Comparison of ENCODE assay signal across 1 cellular context in the genomic region with DNA sequence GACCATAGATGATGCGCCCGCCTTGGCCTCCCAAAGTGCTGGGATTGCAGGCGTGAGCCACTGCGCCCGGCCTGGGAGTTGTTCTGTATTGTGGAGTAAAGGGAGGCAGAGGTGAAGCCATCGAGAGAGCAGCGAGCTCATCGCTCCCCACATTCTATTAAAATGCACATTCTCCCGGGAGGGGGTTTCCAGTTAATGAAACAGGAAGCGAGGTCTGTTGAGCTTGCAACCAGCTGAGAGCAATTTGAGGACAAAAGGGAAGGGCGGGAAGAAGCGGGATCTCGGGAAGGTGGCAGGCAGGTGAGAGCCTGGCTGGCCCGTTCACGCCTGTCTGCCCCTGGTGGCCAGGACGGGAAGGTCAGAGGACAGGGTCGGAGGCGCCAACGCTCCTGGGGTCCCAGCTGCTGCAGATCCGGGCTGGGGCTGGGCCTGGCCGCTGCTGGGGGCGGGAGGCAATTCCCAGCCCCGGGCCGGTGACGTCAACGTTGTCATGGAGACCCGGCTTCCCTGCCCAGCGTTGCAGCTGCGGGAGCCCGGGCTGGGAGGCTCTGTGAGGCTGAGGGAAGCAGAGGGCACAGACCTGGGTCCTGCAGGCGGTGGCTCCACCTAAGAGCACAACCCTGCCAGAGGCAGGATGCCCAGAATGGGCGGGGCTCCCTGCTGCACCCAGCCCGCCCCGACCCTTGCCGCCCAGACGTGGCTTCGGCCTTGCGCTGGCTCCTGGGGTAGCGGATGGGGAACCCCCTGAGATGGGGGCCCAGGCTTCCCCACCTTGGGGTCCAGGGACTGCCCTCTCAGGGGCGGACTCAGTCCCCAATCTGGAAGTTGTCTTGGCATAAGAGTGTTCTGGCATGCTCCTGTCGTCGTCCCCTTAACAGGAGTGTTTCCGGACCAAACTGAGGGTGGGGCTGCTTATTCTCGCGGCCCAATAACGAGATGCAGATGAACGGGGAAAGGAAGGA.
TF ChIP-seq lines count a peak whose summit lies in the region.

No MANE protein-coding gene starts in this region.

TF ChIP-seq in HepG2, 621 proteins besides CTCF, POLR2A, EP300 and RAD21 (continued from another document and continues in another):
- TF ChIP-seq, protein P1, sequence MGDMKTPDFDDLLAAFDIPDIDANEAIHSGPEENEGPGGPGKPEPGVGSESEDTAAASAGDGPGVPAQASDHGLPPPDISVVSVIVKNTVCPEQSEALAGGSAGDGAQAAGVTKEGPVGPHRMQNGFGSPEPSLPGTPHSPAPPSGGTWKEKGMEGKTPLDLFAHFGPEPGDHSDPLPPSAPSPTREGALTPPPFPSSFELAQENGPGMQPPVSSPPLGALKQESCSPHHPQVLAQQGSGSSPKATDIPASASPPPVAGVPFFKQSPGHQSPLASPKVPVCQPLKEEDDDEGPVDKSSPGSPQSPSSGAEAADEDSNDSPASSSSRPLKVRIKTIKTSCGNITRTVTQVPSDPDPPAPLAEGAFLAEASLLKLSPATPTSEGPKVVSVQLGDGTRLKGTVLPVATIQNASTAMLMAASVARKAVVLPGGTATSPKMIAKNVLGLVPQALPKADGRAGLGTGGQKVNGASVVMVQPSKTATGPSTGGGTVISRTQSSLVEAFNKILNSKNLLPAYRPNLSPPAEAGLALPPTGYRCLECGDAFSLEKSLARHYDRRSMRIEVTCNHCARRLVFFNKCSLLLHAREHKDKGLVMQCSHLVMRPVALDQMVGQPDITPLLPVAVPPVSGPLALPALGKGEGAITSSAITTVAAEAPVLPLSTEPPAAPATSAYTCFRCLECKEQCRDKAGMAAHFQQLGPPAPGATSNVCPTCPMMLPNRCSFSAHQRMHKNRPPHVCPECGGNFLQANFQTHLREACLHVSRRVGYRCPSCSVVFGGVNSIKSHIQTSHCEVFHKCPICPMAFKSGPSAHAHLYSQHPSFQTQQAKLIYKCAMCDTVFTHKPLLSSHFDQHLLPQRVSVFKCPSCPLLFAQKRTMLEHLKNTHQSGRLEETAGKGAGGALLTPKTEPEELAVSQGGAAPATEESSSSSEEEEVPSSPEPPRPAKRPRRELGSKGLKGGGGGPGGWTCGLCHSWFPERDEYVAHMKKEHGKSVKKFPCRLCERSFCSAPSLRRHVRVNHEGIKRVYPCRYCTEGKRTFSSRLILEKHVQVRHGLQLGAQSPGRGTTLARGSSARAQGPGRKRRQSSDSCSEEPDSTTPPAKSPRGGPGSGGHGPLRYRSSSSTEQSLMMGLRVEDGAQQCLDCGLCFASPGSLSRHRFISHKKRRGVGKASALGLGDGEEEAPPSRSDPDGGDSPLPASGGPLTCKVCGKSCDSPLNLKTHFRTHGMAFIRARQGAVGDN (CRISPR knock-in tag; IDR thresholded peaks at IDR 0.05): peak; percentile 82
- TF ChIP-seq ZNF547 (CRISPR knock-in tag; IDR thresholded peaks at IDR 0.05) (0 out of 2 replicates have a peak, but pooled peaks have one; percentile 22), GATAD2A (CRISPR knock-in tag; IDR thresholded peaks at IDR 0.05) (peak; percentile 52; the same call in 1 of the 2 replicates), THAP11 (CRISPR knock-in tag; IDR thresholded peaks at IDR 0.05) (0 out of 2 replicates have a peak, but pooled peaks have one; percentile 17), ZNF768 (CRISPR knock-in tag; IDR thresholded peaks at IDR 0.05) (peak; percentile 63; the same call in 1 of the 2 replicates), RELA (CRISPR knock-in tag; IDR thresholded peaks at IDR 0.05) (0 out of 2 replicates have a peak, but pooled peaks have one; percentile 36), ZNF629 (CRISPR knock-in tag; conservative IDR thresholded peaks at IDR 0.05) (0 out of 2 replicates have a peak, but pooled peaks have one; percentile 10), MZF1 (CRISPR knock-in tag; IDR thresholded peaks at IDR 0.05; ENCODE audit: borderline replicate concordance) (no peak), ATF7 (IDR thresholded peaks at IDR 0.05) (peak; percentile 73), ATF7 (CRISPR knock-in tag; IDR thresholded peaks at IDR 0.05) (no peak; the same call in 1 of the 2 replicates), MIER2 (CRISPR knock-in tag; IDR thresholded peaks at IDR 0.05) (0 out of 2 replicates have a peak, but pooled peaks have one; percentile 15), CBFB (CRISPR knock-in tag; IDR thresholded peaks at IDR 0.05) (0 out of 2 replicates have a peak, but pooled peaks have one; percentile 35), HNRNPL (IDR thresholded peaks at IDR 0.05; ENCODE audit: low read depth, low read length) (0 out of 2 replicates have a peak, but pooled peaks have one; percentile 12), ZNF598 (CRISPR knock-in tag; IDR thresholded peaks at IDR 0.05; ENCODE audit: borderline replicate concordance) (no peak), ZNF331 (CRISPR knock-in tag; IDR thresholded peaks at IDR 0.05) (peak; percentile 73), ZNF292 (CRISPR knock-in tag; IDR thresholded peaks at IDR 0.05; ENCODE audit: borderline replicate concordance, low read depth) (0 out of 2 replicates have a peak, but pooled peaks have one; percentile 43), GABPB1 (CRISPR knock-in tag; IDR thresholded peaks at IDR 0.05) (peak; percentile 69; the same call in 1 of the 2 replicates), ZNF138 (CRISPR knock-in tag; IDR thresholded peaks at IDR 0.05; ENCODE audit: low read depth) (no peak), HDAC6 (IDR thresholded peaks at IDR 0.05; ENCODE audit: low read depth, low read length) (no peak), ZNF782 (CRISPR knock-in tag; IDR thresholded peaks at IDR 0.05; ENCODE audit: borderline replicate concordance) (0 out of 2 replicates have a peak, but pooled peaks have one; percentile 14), ZNF549 (CRISPR knock-in tag; IDR thresholded peaks at IDR 0.05) (no peak), SNAPC2 (CRISPR knock-in tag; IDR thresholded peaks at IDR 0.05) (no peak)
- TF ChIP-seq, protein P2, sequence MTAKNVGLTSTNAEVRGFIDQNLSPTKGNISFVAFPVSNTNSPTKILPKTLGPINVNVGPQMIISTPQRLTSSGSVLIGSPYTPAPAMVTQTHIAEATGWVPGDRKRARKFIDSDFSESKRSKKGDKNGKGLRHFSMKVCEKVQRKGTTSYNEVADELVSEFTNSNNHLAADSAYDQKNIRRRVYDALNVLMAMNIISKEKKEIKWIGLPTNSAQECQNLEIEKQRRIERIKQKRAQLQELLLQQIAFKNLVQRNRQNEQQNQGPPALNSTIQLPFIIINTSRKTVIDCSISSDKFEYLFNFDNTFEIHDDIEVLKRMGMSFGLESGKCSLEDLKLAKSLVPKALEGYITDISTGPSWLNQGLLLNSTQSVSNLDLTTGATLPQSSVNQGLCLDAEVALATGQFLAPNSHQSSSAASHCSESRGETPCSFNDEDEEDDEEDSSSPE (CRISPR knock-in tag; IDR thresholded peaks at IDR 0.05): peak; percentile 81
- TF ChIP-seq, protein P3, sequence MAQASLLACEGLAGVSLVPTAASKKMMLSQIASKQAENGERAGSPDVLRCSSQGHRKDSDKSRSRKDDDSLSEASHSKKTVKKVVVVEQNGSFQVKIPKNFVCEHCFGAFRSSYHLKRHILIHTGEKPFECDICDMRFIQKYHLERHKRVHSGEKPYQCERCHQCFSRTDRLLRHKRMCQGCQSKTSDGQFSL (CRISPR knock-in tag; IDR thresholded peaks at IDR 0.05): peak; percentile 37; the same call in 1 of the 2 replicates
- TF ChIP-seq, protein P4, sequence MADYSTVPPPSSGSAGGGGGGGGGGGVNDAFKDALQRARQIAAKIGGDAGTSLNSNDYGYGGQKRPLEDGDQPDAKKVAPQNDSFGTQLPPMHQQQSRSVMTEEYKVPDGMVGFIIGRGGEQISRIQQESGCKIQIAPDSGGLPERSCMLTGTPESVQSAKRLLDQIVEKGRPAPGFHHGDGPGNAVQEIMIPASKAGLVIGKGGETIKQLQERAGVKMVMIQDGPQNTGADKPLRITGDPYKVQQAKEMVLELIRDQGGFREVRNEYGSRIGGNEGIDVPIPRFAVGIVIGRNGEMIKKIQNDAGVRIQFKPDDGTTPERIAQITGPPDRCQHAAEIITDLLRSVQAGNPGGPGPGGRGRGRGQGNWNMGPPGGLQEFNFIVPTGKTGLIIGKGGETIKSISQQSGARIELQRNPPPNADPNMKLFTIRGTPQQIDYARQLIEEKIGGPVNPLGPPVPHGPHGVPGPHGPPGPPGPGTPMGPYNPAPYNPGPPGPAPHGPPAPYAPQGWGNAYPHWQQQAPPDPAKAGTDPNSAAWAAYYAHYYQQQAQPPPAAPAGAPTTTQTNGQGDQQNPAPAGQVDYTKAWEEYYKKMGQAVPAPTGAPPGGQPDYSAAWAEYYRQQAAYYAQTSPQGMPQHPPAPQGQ (CRISPR knock-in tag; IDR thresholded peaks at IDR 0.05; ENCODE audit: borderline replicate concordance): no peak
- TF ChIP-seq, protein P5, sequence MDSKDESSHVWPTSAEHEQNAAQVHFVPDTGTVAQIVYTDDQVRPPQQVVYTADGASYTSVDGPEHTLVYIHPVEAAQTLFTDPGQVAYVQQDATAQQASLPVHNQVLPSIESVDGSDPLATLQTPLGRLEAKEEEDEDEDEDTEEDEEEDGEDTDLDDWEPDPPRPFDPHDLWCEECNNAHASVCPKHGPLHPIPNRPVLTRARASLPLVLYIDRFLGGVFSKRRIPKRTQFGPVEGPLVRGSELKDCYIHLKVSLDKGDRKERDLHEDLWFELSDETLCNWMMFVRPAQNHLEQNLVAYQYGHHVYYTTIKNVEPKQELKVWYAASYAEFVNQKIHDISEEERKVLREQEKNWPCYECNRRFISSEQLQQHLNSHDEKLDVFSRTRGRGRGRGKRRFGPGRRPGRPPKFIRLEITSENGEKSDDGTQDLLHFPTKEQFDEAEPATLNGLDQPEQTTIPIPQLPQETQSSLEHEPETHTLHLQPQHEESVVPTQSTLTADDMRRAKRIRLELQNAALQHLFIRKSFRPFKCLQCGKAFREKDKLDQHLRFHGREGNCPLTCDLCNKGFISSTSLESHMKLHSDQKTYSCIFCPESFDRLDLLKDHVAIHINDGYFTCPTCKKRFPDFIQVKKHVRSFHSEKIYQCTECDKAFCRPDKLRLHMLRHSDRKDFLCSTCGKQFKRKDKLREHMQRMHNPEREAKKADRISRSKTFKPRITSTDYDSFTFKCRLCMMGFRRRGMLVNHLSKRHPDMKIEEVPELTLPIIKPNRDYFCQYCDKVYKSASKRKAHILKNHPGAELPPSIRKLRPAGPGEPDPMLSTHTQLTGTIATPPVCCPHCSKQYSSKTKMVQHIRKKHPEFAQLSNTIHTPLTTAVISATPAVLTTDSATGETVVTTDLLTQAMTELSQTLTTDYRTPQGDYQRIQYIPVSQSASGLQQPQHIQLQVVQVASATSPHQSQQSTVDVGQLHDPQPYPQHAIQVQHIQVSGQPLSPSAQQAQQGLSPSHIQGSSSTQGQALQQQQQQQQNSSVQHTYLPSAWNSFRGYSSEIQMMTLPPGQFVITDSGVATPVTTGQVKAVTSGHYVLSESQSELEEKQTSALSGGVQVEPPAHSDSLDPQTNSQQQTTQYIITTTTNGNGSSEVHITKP (CRISPR knock-in tag; IDR thresholded peaks at IDR 0.05; ENCODE audit: low read depth): 0 out of 2 replicates have a peak, but pooled peaks have one; percentile 24
- TF ChIP-seq, protein P6, sequence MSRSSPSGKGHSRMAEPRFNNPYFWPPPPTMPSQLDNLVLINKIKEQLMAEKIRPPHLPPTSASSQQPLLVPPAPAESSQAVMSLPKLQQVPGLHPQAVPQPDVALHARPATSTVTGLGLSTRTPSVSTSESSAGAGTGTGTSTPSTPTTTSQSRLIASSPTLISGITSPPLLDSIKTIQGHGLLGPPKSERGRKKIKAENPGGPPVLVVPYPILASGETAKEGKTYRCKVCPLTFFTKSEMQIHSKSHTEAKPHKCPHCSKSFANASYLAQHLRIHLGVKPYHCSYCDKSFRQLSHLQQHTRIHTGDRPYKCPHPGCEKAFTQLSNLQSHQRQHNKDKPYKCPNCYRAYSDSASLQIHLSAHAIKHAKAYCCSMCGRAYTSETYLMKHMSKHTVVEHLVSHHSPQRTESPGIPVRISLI (CRISPR knock-in tag; IDR thresholded peaks at IDR 0.05; ENCODE audit: borderline replicate concordance): 0 out of 2 replicates have a peak, but pooled peaks have one; percentile 19
- TF ChIP-seq, protein P7, sequence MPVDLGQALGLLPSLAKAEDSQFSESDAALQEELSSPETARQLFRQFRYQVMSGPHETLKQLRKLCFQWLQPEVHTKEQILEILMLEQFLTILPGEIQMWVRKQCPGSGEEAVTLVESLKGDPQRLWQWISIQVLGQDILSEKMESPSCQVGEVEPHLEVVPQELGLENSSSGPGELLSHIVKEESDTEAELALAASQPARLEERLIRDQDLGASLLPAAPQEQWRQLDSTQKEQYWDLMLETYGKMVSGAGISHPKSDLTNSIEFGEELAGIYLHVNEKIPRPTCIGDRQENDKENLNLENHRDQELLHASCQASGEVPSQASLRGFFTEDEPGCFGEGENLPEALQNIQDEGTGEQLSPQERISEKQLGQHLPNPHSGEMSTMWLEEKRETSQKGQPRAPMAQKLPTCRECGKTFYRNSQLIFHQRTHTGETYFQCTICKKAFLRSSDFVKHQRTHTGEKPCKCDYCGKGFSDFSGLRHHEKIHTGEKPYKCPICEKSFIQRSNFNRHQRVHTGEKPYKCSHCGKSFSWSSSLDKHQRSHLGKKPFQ (CRISPR knock-in tag; IDR thresholded peaks at IDR 0.05; ENCODE audit: insufficient replicate concordance): no peak
- TF ChIP-seq, protein P8, sequence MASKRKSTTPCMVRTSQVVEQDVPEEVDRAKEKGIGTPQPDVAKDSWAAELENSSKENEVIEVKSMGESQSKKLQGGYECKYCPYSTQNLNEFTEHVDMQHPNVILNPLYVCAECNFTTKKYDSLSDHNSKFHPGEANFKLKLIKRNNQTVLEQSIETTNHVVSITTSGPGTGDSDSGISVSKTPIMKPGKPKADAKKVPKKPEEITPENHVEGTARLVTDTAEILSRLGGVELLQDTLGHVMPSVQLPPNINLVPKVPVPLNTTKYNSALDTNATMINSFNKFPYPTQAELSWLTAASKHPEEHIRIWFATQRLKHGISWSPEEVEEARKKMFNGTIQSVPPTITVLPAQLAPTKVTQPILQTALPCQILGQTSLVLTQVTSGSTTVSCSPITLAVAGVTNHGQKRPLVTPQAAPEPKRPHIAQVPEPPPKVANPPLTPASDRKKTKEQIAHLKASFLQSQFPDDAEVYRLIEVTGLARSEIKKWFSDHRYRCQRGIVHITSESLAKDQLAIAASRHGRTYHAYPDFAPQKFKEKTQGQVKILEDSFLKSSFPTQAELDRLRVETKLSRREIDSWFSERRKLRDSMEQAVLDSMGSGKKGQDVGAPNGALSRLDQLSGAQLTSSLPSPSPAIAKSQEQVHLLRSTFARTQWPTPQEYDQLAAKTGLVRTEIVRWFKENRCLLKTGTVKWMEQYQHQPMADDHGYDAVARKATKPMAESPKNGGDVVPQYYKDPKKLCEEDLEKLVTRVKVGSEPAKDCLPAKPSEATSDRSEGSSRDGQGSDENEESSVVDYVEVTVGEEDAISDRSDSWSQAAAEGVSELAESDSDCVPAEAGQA (IDR thresholded peaks at IDR 0.05; ENCODE audit: low read depth): peak; percentile 25; the same call in 1 of the 2 replicates
- TF ChIP-seq, protein P8 (CRISPR knock-in tag; IDR thresholded peaks at IDR 0.05; ENCODE audit: borderline replicate concordance): no peak
